23 cellular contexts compared by ENCODE assay signal in genomic region chr3:34102290-34102689, GRCh38.
A peak's percentile ranks its signal among the peaks of the same experiment; 100 is the strongest.
DNase-seq lines count a peak whose midpoint lies in the region; ATAC-seq lines count a peak whose summit lies in the region.
"Had no signal": no experiment of that assay in that cellular context is flagged by ENCODE, and none has a peak within 500 bp of the region (broad histone marks: within the 10 kb centered on the region; RNA-seq: fewer than 3 reads in every experiment).

No MANE protein-coding gene starts in this region.

- DNase-seq in adipocyte (ENCODE audit: low read depth): peak; percentile 8
- DNase-seq in effector CD8-positive, alpha-beta T cell (lab: John Stamatoyannopoulos, UW): no peak
- DNase-seq in NCI-H2196 treated with DMSO at 0.1 percent for 48 hours (lab: John Stamatoyannopoulos, UW; ENCODE audit: unreplicated experiment): no peak
- DNase-seq in right cardiac atrium: no peak
- DNase-seq: ACHN; AML-193; CD4-positive, CD25-positive, alpha-beta regulatory T cell; COR-L47; DMS 273 treated with DMSO at 0.1 percent for 48 hours; DND-41; NCI-H1105 treated with DMSO at 0.1 percent for 48 hours; NCI-H1694; NCI-H2107; NCI-H2227 treated with DMSO at 0.1 percent for 48 hours; NCI-H510A treated with DMSO at 0.1 percent for 48 hours; NCI-H774; RPMI8226; SHP77 treated with DMSO at 0.1 percent for 48 hours; T-helper 1 cell had no signal

- no peaks in the 10 kb centered on the region for H3K27me3 ChIP-seq in adipocyte (replicated peaks; ENCODE audit: control insufficient read depth, insufficient read depth, low read length)
- H3K27me3 ChIP-seq in right cardiac atrium (ENCODE audit: control insufficient read depth, insufficient read depth): no peaks in the 10 kb centered on the region

- intact Hi-C loops in right cardiac atrium (cut with DNase I): no loop called here

- H3K9ac ChIP-seq in adipocyte (ENCODE audit: low read length): no peak overlapping the region

- WGBS in right cardiac atrium: 57% methylated on average over 4 of the region's 4 CpGs

- no peaks in the 10 kb centered on the region for H3K36me3 ChIP-seq in adipocyte (ENCODE audit: control insufficient read depth, insufficient read depth, low read length, severe bottlenecking)

- no peaks in the 10 kb centered on the region for H3K9me3 ChIP-seq in adipocyte (ENCODE audit: control insufficient read depth, low read length)
- H3K9me3 ChIP-seq in right cardiac atrium (ENCODE audit: control insufficient read depth, low read length): no peaks in the 10 kb centered on the region

- H3K4me3 ChIP-seq in adipocyte (ENCODE audit: low read length): no peak overlapping the region
- H3K4me3 ChIP-seq in right cardiac atrium (ENCODE audit: low read length): no peak overlapping the region

- ATAC-seq in GM18511 (IDR thresholded peaks at IDR 0.05; ENCODE audit: unreplicated experiment) (peak; percentile 56), HG03175 (IDR thresholded peaks at IDR 0.05; ENCODE audit: unreplicated experiment) (peak; percentile 33), right cardiac atrium (no peak), HG03571 (IDR thresholded peaks at IDR 0.05; ENCODE audit: unreplicated experiment) (no peak)
- ATAC-seq: SK-N-SH treated with all-trans-retinoic acid at 6 μM for 48 hours had no signal

- no peaks in the 10 kb centered on the region for H3K4me1 ChIP-seq in adipocyte (ENCODE audit: control insufficient read depth, insufficient read depth, low read length)
- H3K4me1 ChIP-seq in right cardiac atrium (ENCODE audit: control insufficient read depth, insufficient read depth, low read length): no peaks in the 10 kb centered on the region

- H3K27ac ChIP-seq in right cardiac atrium (ENCODE audit: low read length): no peak overlapping the region

Comparison
In these comparisons a context has a peak if more than half of its experiments do, and no peak if none do; other contexts are left out.
1. ATAC-seq: peak in GM18511 (single experiment) and HG03175 (single experiment); none in right cardiac atrium (0 of 2) and HG03571 (single experiment).